11 cellular contexts compared by ENCODE assay signal in the genomic region with DNA sequence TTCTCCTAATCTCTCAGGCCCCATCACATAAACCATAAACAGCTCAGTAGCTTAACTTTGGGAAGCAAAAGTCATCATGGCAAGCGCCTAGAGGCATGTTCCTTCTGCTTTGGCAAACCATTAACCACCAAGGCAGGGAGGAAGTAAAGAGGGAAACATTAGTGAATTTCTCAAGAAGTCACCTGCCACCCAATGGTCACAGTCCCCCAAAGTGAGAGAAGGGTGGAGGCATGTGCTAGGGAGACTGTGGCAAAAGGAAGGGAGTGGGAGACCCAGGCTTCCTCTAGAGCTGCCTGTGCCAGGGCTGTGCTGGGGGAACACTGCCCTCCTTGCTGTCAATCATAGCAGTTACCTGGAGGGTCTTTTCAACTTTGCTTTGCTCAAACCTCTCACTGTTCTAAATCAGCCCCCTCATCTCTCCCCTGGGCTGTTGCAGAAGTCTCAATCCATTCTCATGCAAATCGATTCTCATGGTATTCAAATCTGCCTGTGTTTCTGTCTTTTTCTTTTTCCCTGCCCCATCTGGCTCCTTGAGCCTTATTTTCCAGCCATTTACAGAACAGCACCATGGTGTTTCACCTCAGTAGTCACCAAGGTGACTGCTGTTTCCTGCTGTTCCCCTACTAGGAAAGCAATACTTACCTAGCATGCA. TPM values are rescaled to one million over a fixed set of nuclear protein-coding genes. Genes with fewer than 3 reads are reported as not detected.
DNase-seq lines count a peak whose midpoint lies in the region; ATAC-seq, FAIRE-seq and TF ChIP-seq lines count a peak whose summit lies in the region.
"Had no signal": no experiment of that assay in that cellular context is flagged by ENCODE, and none has a peak within 500 bp of the region (broad histone marks: within the 10 kb centered on the region; RNA-seq: fewer than 3 reads in every experiment).

No MANE protein-coding gene starts in this region.

- H3K4me1 Mint-ChIP-seq in activated naive CD4-positive, alpha-beta T cell treated with anti-CD3 and anti-CD28 coated beads, Interleukin-2, amount 10 ng/mL, durations not matched to agents 7 days and 5 days = peaks cover 39% of the 10 kb centered on the region

- H4K91ac ChIP-seq in H1 (replicated peaks; ENCODE audit: insufficient read length, low read length) = peak overlapping the region; percentile 22

- H3K4me3 ChIP-seq in H1 (ENCODE audit: extremely low read depth in 1 of 4, insufficient read depth in 2 of 4, low read depth in 3 of 4, low read length in 4 of 4) = peak overlapping the region in 1 of 4 experiments; percentile 18; a peak in 2 of 8 replicates
- no peak overlapping the region for H3K4me3 ChIP-seq in thyroid gland (replicated peaks in 1 of 3)
- H3K4me3 ChIP-seq: gastroesophageal sphincter had no signal

- peak overlapping the region; percentile 82; the same call in 1 of the 2 replicates for H2BK5ac ChIP-seq in H1 (ENCODE audit: low read depth, low read length)

- peak overlapping the region; percentile 37 for H3K4me3 Mint-ChIP-seq in activated naive CD4-positive, alpha-beta T cell treated with anti-CD3 and anti-CD28 coated beads, Interleukin-2, amount 10 ng/mL, durations not matched to agents 7 days and 5 days

- no peaks in the 10 kb centered on the region for H3K9me3 Mint-ChIP-seq in activated naive CD4-positive, alpha-beta T cell treated with anti-CD3 and anti-CD28 coated beads, Interleukin-2, amount 10 ng/mL, durations not matched to agents 7 days and 5 days
- no peaks in the 10 kb centered on the region for H3K9me3 Mint-ChIP-seq in activated naive CD4-positive, alpha-beta T cell treated with anti-CD3 and anti-CD28 coated beads, Interleukin-2, amount 50 U/mL, for 72 hours

- H3K4me2 ChIP-seq in H1 (ENCODE audit: insufficient read depth in 1 of 2, low read depth in 2 of 2, low read length in 2 of 2) = peak overlapping the region; percentile 30 to 40; a peak in 3 of 4 replicates

- no peak for TF ChIP-seq EP300 in H1 (IDR thresholded peaks at IDR 0.05; ENCODE audit: borderline replicate concordance in 1 of 2, low read depth in 2 of 2, low read length in 2 of 2)

- no peaks in the 10 kb centered on the region for H3K36me3 ChIP-seq in H1 (ENCODE audit: control insufficient read depth in 2 of 4, insufficient read depth in 4 of 4, low read length in 3 of 4)
- H3K36me3 ChIP-seq in thyroid gland = no peaks in the 10 kb centered on the region
- H3K36me3 ChIP-seq: gastroesophageal sphincter had no signal

- H2BK12ac ChIP-seq in H1 (ENCODE audit: low read depth, low read length) = peak overlapping the region; percentile 33; the same call in 1 of the 2 replicates

- H3K4me1 ChIP-seq in H1 (replicated peaks in 1 of 4; ENCODE audit: control insufficient read depth in 3 of 4, insufficient read depth in 4 of 4, low read length in 3 of 4) (peaks cover 5 to 31% (median 23%) of the 10 kb centered on the region in 4 experiments; a peak in 6 of 7 replicates), thyroid gland (peaks cover 23 to 48% of the 10 kb centered on the region in 2 donors)

- peaks cover 28% of the 10 kb centered on the region for H3K27me3 Mint-ChIP-seq in activated naive CD4-positive, alpha-beta T cell treated with anti-CD3 and anti-CD28 coated beads, Interleukin-2, amount 10 ng/mL, durations not matched to agents 7 days and 5 days

- intact Hi-C loops in thyroid gland (cut with DNase I) = loop anchor here (5.0 to 10.0 kb wide), 2 partner anchors 50 to 122 kb away; no protein-coding TSS in a partner anchor

- no peak for ATAC-seq in activated naive CD4-positive, alpha-beta T cell treated with anti-CD3 and anti-CD28 coated beads, Interleukin-2, amount 50 U/mL, for 72 hours
- no peak for ATAC-seq in HG02763 (IDR thresholded peaks at IDR 0.05; ENCODE audit: unreplicated experiment)
- ATAC-seq: gastroesophageal sphincter had no signal

- H4K8ac ChIP-seq in H1 (ENCODE audit: extremely low read depth, insufficient read depth, low read length) = no peak overlapping the region

- CTCF ChIA-PET in activated naive CD4-positive, alpha-beta T cell treated with anti-CD3 and anti-CD28 coated beads, Interleukin-2, amount 10 ng/mL, durations not matched to agents 7 days and 5 days (lab: Charles Lee) = interaction anchor here (1.5 kb wide), 1 partner anchor 68 kb away, joined by 13 read pairs; no protein-coding TSS in a partner anchor
- CTCF ChIA-PET in H1 (lab: Charles Lee; ENCODE audit: partially characterized antibody) = interaction anchor here (1.5 to 2.0 kb wide), 3 partner anchors 10 to 55 kb away, joined by 6 to 10 read pairs (median 10); no protein-coding TSS in a partner anchor

- H2AFZ ChIP-seq in H1 (ENCODE audit: low read length) = peak overlapping the region; percentile 59

- no peak overlapping the region for H3K14ac ChIP-seq in H1 (ENCODE audit: insufficient read length)

- H3K27me3 ChIP-seq in H1 (replicated peaks in 1 of 4; ENCODE audit: control insufficient read depth in 3 of 4, extremely low read depth in 1 of 4, insufficient read depth in 3 of 4, low read length in 3 of 4) (no peaks in the 10 kb centered on the region; a peak in 1 of 7 replicates), thyroid gland (no peaks in the 10 kb centered on the region)
- H3K27me3 ChIP-seq: gastroesophageal sphincter had no signal

- peak overlapping the region; percentile 97 for H2BK20ac ChIP-seq in H1 (ENCODE audit: low read length)

- peaks cover 0 to 2% of the 10 kb centered on the region in 2 experiments for H4K20me1 ChIP-seq in H1 (replicated peaks in 1 of 2; ENCODE audit: control insufficient read depth in 1 of 2, insufficient read depth in 2 of 2, low read length in 2 of 2)

- peak overlapping the region; percentile 55; the same call in 1 of the 2 replicates for H2BK15ac ChIP-seq in H1 (ENCODE audit: low read length)

- TF ChIP-seq CTCF in H1 (IDR thresholded peaks at IDR 0.05; ENCODE audit: control extremely low read depth in 1 of 3, insufficient read depth in 1 of 3, low read depth in 1 of 3, low read length in 3 of 3) = no peak
- no peak for TF ChIP-seq CTCF in thyroid gland (IDR thresholded peaks at IDR 0.05)

- H3K27ac ChIP-seq in H1 (ENCODE audit: low read depth, low read length) (no peak overlapping the region), thyroid gland (peak overlapping the region; percentile 35 to 45 (median 39))
- H3K27ac ChIP-seq: gastroesophageal sphincter had no signal

- H3K23ac ChIP-seq in H1 (ENCODE audit: insufficient read length) = no peak overlapping the region

- no peak overlapping the region for H4K5ac ChIP-seq in H1 (ENCODE audit: insufficient read length, low read depth, low read length)

- peak overlapping the region; percentile 72 for H3K18ac ChIP-seq in H1 (ENCODE audit: extremely low read depth, low read length)

- H3K23me2 ChIP-seq in H1 (ENCODE audit: low read depth, low read length) = peaks cover 6% of the 10 kb centered on the region; the same call in 1 of the 2 replicates

- peak overlapping the region; percentile 8 for H3K27ac Mint-ChIP-seq in activated naive CD4-positive, alpha-beta T cell treated with anti-CD3 and anti-CD28 coated beads, Interleukin-2, amount 10 ng/mL, durations not matched to agents 7 days and 5 days
- H3K27ac Mint-ChIP-seq in activated naive CD4-positive, alpha-beta T cell treated with anti-CD3 and anti-CD28 coated beads, Interleukin-2, amount 50 U/mL, for 72 hours = peak overlapping the region in 1 of 2 donors; percentile 87

- no peaks in the 10 kb centered on the region for H3K9me3 ChIP-seq in H1 (ENCODE audit: insufficient read depth in 2 of 2, low read depth in 1 of 2, low read length in 1 of 2)
- no peaks in the 10 kb centered on the region for H3K9me3 ChIP-seq in thyroid gland
- H3K9me3 ChIP-seq: gastroesophageal sphincter had no signal

- 44% methylated on average over 2 of the region's 2 CpGs; no CpG with 5 or more reads in 1 of the 2 experiments for WGBS in H1 (ENCODE audit: extremely low coverage in 1 of 2, insufficient coverage in 1 of 2, insufficient read length in 1 of 2, insufficient replicate concordance in 2 of 2, low coverage in 1 of 2, low lambda C conversion rate in 2 of 2, missing lambda C conversion rate in 1 of 2), 2 experiments
- WGBS in thyroid gland, 2 donors = 51 to 53% methylated on average over 2 of the region's 2 CpGs

- no peak overlapping the region for H3K56ac ChIP-seq in H1 (replicated peaks; ENCODE audit: insufficient read length, low read depth, low read length)

- H2BK120ac ChIP-seq in H1 (replicated peaks; ENCODE audit: low read depth, low read length) = peak overlapping the region; percentile 4

- POLR2A ChIA-PET in H1 (lab: Charles Lee; ENCODE audit: partially characterized antibody) = interaction anchor here (0.8 to 1.6 kb wide), 2 partner anchors 13 to 127 kb away, joined by 3 to 7 read pairs; no protein-coding TSS in a partner anchor

- no peak for DNase-seq in activated naive CD4-positive, alpha-beta T cell treated with anti-CD3 and anti-CD28 coated beads, Interleukin-2, amount 10 ng/mL, durations not matched to agents 7 days and 5 days
- DNase-seq in activated naive CD4-positive, alpha-beta T cell treated with anti-CD3 and anti-CD28 coated beads, Interleukin-2, amount 50 U/mL, for 72 hours (ENCODE audit: low spot score in 2 of 2) = no peak
- DNase-seq in NOMO-1 treated with DMSO at 0.1 percent for 48 hours (lab: John Stamatoyannopoulos, UW; ENCODE audit: unreplicated experiment) (peak; percentile 23), H1 (ENCODE audit: low read depth in 1 of 2, low spot score in 2 of 2) (no peak), thyroid gland (no peak), activated gamma-delta T cell treated with Interleukin-2 at 50 U/mL for 16 hours (no peak), activated gamma-delta T cell (lab: John Stamatoyannopoulos, UW) (no peak)
- DNase-seq: mesenchymal stem cell, NCI-H146 had no signal

- H3K36me3 Mint-ChIP-seq in activated naive CD4-positive, alpha-beta T cell treated with anti-CD3 and anti-CD28 coated beads, Interleukin-2, amount 10 ng/mL, durations not matched to agents 7 days and 5 days = no peaks in the 10 kb centered on the region
- H3K36me3 Mint-ChIP-seq in activated naive CD4-positive, alpha-beta T cell treated with anti-CD3 and anti-CD28 coated beads, Interleukin-2, amount 50 U/mL, for 72 hours = no peaks in the 10 kb centered on the region

- peaks cover 0 to 21% of the 10 kb centered on the region in 2 experiments; a peak in 2 of 4 replicates for H3K79me2 ChIP-seq in H1 (ENCODE audit: control insufficient read depth in 1 of 2, insufficient read depth in 2 of 2, low read length in 2 of 2)

- no peak overlapping the region for H3K4ac ChIP-seq in H1 (replicated peaks; ENCODE audit: insufficient read length, low read depth, low read length)

- TF ChIP-seq RAD21 in H1 (IDR thresholded peaks at IDR 0.05 in 1 of 2, conservative IDR thresholded peaks at IDR 0.05 in 1 of 2; ENCODE audit: low read depth in 2 of 2, low read length in 2 of 2) = no peak

- H3K9ac ChIP-seq in H1 (replicated peaks in 1 of 4; ENCODE audit: extremely low read depth in 1 of 4, low read depth in 3 of 4, low read length in 3 of 4) = no peak overlapping the region

- FAIRE-seq in H1 (lab: Jason Lieb, UNC) = no peak

- TF ChIP-seq POLR2A in H1 (IDR thresholded peaks at IDR 0.05; ENCODE audit: control extremely low read depth in 1 of 2, low read depth in 2 of 2, low read length in 2 of 2) = no peak
- no peak for TF ChIP-seq POLR2A in thyroid gland (IDR thresholded peaks at IDR 0.05)

- H3K79me1 ChIP-seq in H1 (ENCODE audit: low read depth, low read length) = no peaks in the 10 kb centered on the region

- H2AK5ac ChIP-seq in H1 (ENCODE audit: low read depth, low read length) = 0 out of 2 replicates have a peak overlapping the region, but pooled peaks have one; percentile 60

RNA-seq across cellular contexts. Expression of gene RNF24, which starts 1.8 kb away (rescaled TPM):
- 10 to 100 TPM in 1 of 2 donors, 1 to 10 TPM in 1; 6.1 to 21.6 TPM for total RNA-seq in activated naive CD4-positive, alpha-beta T cell treated with anti-CD3 and anti-CD28 coated beads, Interleukin-2, amount 50 U/mL, for 72 hours
- total RNA-seq in H1 (2021; fragmentation: NEBNext Ultra II Directional; extraction: Animal tissue kit (Norgen Biotek cat#: 25700)) = 12.1 and 12.6 TPM in 2 replicates
- 6.8 and 7.0 TPM in 2 replicates for polyA plus RNA-seq in H1 (2011; rRNA removed)
- polyA plus RNA-seq in H1 (2011; cell fraction: cytosol; rRNA removed) = 5.0 TPM
- 5.5 TPM for polyA plus RNA-seq in H1 (2011; cell fraction: nucleus; rRNA removed)
- 7.2 to 8.6 TPM (median 7.7 TPM) in 4 replicates for polyA plus RNA-seq in H1 (2012, experiment 1 of 2)
- 6.3 TPM for polyA plus RNA-seq in H1 (2012, experiment 2 of 2)
- polyA plus RNA-seq in H1 (2013, experiment 1 of 2) = 9.3 TPM
- polyA plus RNA-seq in H1 (2013, experiment 2 of 2) = 11.6 TPM
- polyA minus RNA-seq in H1 (2011; rRNA and poly(A)+ RNA removed) = 6.6 and 7.3 TPM in 2 replicates
- 6.5 TPM for polyA minus RNA-seq in H1 (2011; cell fraction: cytosol; rRNA and poly(A)+ RNA removed)
- 4.8 TPM for polyA minus RNA-seq in H1 (2011; cell fraction: nucleus; rRNA and poly(A)+ RNA removed)
- total RNA-seq in thyroid gland = 10 to 100 TPM; 21.7 to 32.6 (median 30.9) TPM
